Comparison of ENCODE assay signal across 12 cellular contexts in the genomic region with DNA sequence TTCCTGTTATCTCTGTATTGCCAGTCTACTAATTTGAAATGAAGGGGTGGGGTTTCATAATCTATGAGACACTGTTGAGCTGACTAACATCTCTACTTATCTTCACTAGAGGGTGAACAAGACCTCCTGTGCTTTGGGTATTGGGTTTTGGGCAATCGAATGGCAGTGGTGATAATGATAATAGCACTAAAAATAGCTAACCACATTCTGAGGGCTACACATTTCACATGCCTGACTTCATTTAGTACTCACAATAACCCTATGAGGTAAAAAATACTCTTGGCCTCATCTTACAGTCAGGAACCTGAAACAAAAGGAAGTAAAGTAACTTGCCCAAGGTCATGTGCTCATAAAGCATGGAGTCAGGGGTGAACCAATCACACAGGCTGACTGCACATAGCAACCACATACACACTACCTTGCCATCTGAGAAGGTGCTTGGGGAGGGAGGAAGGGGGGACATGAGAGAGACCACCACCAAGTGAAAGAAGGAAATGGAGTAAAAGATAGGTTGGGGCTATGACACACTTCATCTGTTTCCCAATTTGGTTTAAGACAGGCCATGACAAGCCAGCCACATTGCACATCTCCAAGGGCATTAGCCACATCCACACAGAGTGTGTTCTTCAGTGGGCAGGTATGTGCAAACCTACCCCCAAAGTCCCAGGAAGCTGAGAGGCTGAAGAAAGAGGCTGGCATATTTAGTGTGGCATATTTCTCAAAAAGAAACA.
DNase-seq lines count a peak whose midpoint lies in the region; ATAC-seq and TF ChIP-seq lines count a peak whose summit lies in the region.
"Had no signal": no experiment of that assay in that cellular context is flagged by ENCODE, and none has a peak within 500 bp of the region (broad histone marks: within the 10 kb centered on the region; RNA-seq: fewer than 3 reads in every experiment).

No MANE protein-coding gene starts in this region.

- no peaks in the 10 kb centered on the region for H3K4me1 ChIP-seq in heart left ventricle

- no peak overlapping the region for H3K4me3 ChIP-seq in heart left ventricle

- H3K27ac ChIP-seq in heart left ventricle: no peak overlapping the region

- ATAC-seq in GM21737 (IDR thresholded peaks at IDR 0.05; ENCODE audit: unreplicated experiment) (peak; percentile 52), GM18517 (IDR thresholded peaks at IDR 0.05; ENCODE audit: unreplicated experiment) (no peak), heart left ventricle (no peak)
- ATAC-seq: T-cell had no signal

- no peak for TF ChIP-seq CTCF in heart left ventricle (IDR thresholded peaks at IDR 0.05)

- 36 to 75% (median 37%) methylated on average over 1 of the region's 1 CpG for WGBS in heart left ventricle, 4 donors

- no peaks in the 10 kb centered on the region for H3K27me3 ChIP-seq in heart left ventricle

- intact Hi-C loops in heart left ventricle (cut with DNase I): no loop called here

- TF ChIP-seq POLR2A in heart left ventricle (IDR thresholded peaks at IDR 0.05): no peak

- peaks cover 0 to 15% (median 8%) of the 10 kb centered on the region in 12 donors for H3K9me3 ChIP-seq in heart left ventricle

- DNase-seq in EH (ENCODE audit: low read depth) (peak; percentile 73), OCI-M1 (lab: John Stamatoyannopoulos, UW) (peak; percentile 77), germinal center (ENCODE audit: low spot score) (peak; percentile 24), NCI-H2029 treated with DMSO at 0.1 percent for 48 hours (lab: John Stamatoyannopoulos, UW) (no peak), heart left ventricle (no peak), HPDE6-E6E7 (ENCODE audit: extremely low spot score) (no peak)
- DNase-seq: CD4-positive, alpha-beta memory T cell; islet precursor cell; NCI-H526 treated with DMSO at 0.1 percent for 48 hours; T-cell had no signal

- no peaks in the 10 kb centered on the region for H3K36me3 ChIP-seq in heart left ventricle

Comparison
In these comparisons a context has a peak if more than half of its experiments do, and no peak if none do; other contexts are left out.
1. DNase-seq: peak in EH (single experiment), OCI-M1 (single experiment) and germinal center (single experiment); none in NCI-H2029 treated with DMSO at 0.1 percent for 48 hours (single experiment), heart left ventricle (0 of 5) and HPDE6-E6E7 (single experiment).